ENCODE assay signal across 15 cellular contexts in the genomic region with DNA sequence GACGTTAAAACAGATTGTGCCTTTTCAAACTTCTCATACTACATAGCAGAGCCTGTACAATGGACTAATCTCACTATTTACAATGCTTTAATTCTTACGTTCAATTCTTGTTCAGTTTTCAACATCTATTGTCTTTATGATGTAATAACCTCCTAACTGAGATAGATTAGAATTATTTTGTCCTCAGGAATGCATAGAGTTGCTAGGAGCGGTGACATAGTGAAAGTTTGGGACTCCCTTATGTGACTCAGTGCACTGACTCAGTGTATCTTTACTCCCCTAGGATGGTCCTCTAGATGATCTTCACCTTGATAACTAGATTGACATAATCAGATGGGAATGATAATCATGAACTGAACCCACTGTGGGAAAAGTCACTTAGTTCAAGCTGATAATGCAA.
A peak's percentile ranks its signal among the peaks of the same experiment; 100 is the strongest.
DNase-seq lines count a peak whose midpoint lies in the region; ATAC-seq and TF ChIP-seq lines count a peak whose summit lies in the region.
"Had no signal": no experiment of that assay in that cellular context is flagged by ENCODE, and none has a peak within 500 bp of the region (broad histone marks: within the 10 kb centered on the region; RNA-seq: fewer than 3 reads in every experiment).

No MANE protein-coding gene starts in this region.

- H3K4me3 ChIP-seq in ACC112 (ENCODE audit: low read depth, low read length) (no peak overlapping the region), GM23248 (no peak overlapping the region), adipocyte (ENCODE audit: low read length) (no peak overlapping the region), fibroblast of the aortic adventitia (ENCODE audit: low read depth, low read length) (no peak overlapping the region)
- no peak overlapping the region for H3K4me3 ChIP-seq in CD8-positive, alpha-beta T cell (ENCODE audit: low read depth, low read length)
- H3K4me3 ChIP-seq: SJSA1 had no signal

- H3K9me2 ChIP-seq in GM23248 (ENCODE audit: insufficient read depth), result no peaks in the 10 kb centered on the region

- no peak for ATAC-seq in CD8-positive, alpha-beta T cell
- ATAC-seq in GM21737 (IDR thresholded peaks at IDR 0.05; ENCODE audit: unreplicated experiment), result no peak

- H3K9me3 ChIP-seq in GM23248 (ENCODE audit: low read depth) (no peaks in the 10 kb centered on the region), adipocyte (ENCODE audit: control insufficient read depth, low read length) (no peaks in the 10 kb centered on the region)
- no peaks in the 10 kb centered on the region for H3K9me3 ChIP-seq in CD8-positive, alpha-beta T cell (ENCODE audit: low read length)
- H3K9me3 ChIP-seq: SJSA1 had no signal

- H3K27ac ChIP-seq in ACC112 (ENCODE audit: low read depth, low read length), result peak overlapping the region; percentile 66
- H3K27ac ChIP-seq in GM23248, result no peak overlapping the region
- H3K27ac ChIP-seq in CD8-positive, alpha-beta T cell (ENCODE audit: low read depth, low read length), result no peak overlapping the region
- H3K27ac ChIP-seq: C4-2B, SJSA1 had no signal

- H3K27me3 ChIP-seq in ACC112 (ENCODE audit: insufficient read depth, low read length) (no peaks in the 10 kb centered on the region), GM23248 (replicated peaks; ENCODE audit: insufficient read depth) (no peaks in the 10 kb centered on the region), adipocyte (replicated peaks; ENCODE audit: control insufficient read depth, insufficient read depth, low read length) (no peaks in the 10 kb centered on the region)
- no peaks in the 10 kb centered on the region for H3K27me3 ChIP-seq in CD8-positive, alpha-beta T cell (ENCODE audit: insufficient read depth, low read length)
- H3K27me3 ChIP-seq: SJSA1 had no signal

- H4K20me1 ChIP-seq in GM23248 (ENCODE audit: insufficient read depth), result no peaks in the 10 kb centered on the region

- no peaks in the 10 kb centered on the region for H3K27me3 Mint-ChIP-seq in CD8-positive, alpha-beta T cell (ENCODE audit: low read depth)

- H3K27ac Mint-ChIP-seq in CD8-positive, alpha-beta T cell, result no peak overlapping the region
- H3K27ac Mint-ChIP-seq: H9 had no signal

- CTCF ChIA-PET in CD8-positive, alpha-beta T cell (lab: Charles Lee), result no interaction called here

- H3K9me3 Mint-ChIP-seq in CD8-positive, alpha-beta T cell, result peaks cover 3% of the 10 kb centered on the region
- H3K9me3 Mint-ChIP-seq: H9 had no signal

- no peak for TF ChIP-seq CTCF in fibroblast of the aortic adventitia (IDR thresholded peaks at IDR 0.05; ENCODE audit: insufficient read depth, low read length)
- no peak for TF ChIP-seq CTCF in CD8-positive, alpha-beta T cell (IDR thresholded peaks at IDR 0.05)

- intact Hi-C loops in CD8-positive, alpha-beta T cell (cut with DNase I, micrococcal nuclease), result loop anchor here in 1 of 2 experiments (10.0 kb wide), 1 partner anchor 376 kb away; a partner anchor contains a TSS

- H3F3A ChIP-seq in GM23248 (ENCODE audit: insufficient read depth), result peaks cover 15% of the 10 kb centered on the region

- WGBS in GM23248 (ENCODE audit: low coverage in 1 of 2, low lambda C conversion rate in 2 of 2, missing lambda C conversion rate in 2 of 2), 2 experiments, result 57 to 59% methylated on average over 3 of the region's 3 CpGs

- POLR2A ChIA-PET in CD8-positive, alpha-beta T cell (lab: Charles Lee), result no interaction called here

- H2AFZ ChIP-seq in ACC112 (ENCODE audit: low read length, unreplicated experiment) (no peak overlapping the region), GM23248 (no peak overlapping the region)

- no peaks in the 10 kb centered on the region for H3K4me1 Mint-ChIP-seq in CD8-positive, alpha-beta T cell (ENCODE audit: low read depth)
- H3K4me1 Mint-ChIP-seq: H9 had no signal

- peak; percentile 55 for DNase-seq in GM23248
- DNase-seq in adipocyte (ENCODE audit: low read depth), result peak; percentile 7
- DNase-seq in fibroblast of the aortic adventitia (ENCODE audit: low read depth), result peak; percentile 15
- DNase-seq in CD8-positive, alpha-beta T cell, result no peak
- DNase-seq in HCEC 1CT, result no peak
- no peak for DNase-seq in activated CD4-positive, alpha-beta T cell treated with anti-CD3 and anti-CD28 coated beads, Interleukin-2, amount 50 U/mL, for 1 hour
- DNase-seq: H9, NCI-H1417, NCI-H187 treated with DMSO at 0.1 percent for 48 hours, NCI-H446, NCI-H69 had no signal

- H3K36me3 Mint-ChIP-seq in CD8-positive, alpha-beta T cell, result no peaks in the 10 kb centered on the region

- no peak overlapping the region for H3K4me3 Mint-ChIP-seq in CD8-positive, alpha-beta T cell
- H3K4me3 Mint-ChIP-seq: H9 had no signal

- in situ Hi-C loops in GM23248 (cut with MboI), result no loop called here

- H3K79me2 ChIP-seq in ACC112 (ENCODE audit: control insufficient read depth, insufficient read depth, low read length, unreplicated experiment) (no peaks in the 10 kb centered on the region), GM23248 (ENCODE audit: insufficient read depth) (no peaks in the 10 kb centered on the region)

- H3K36me3 ChIP-seq in ACC112 (ENCODE audit: insufficient read depth, low read length) (no peaks in the 10 kb centered on the region), GM23248 (ENCODE audit: low read depth) (no peaks in the 10 kb centered on the region), adipocyte (ENCODE audit: control insufficient read depth, insufficient read depth, low read length, severe bottlenecking) (no peaks in the 10 kb centered on the region)
- no peaks in the 10 kb centered on the region for H3K36me3 ChIP-seq in CD8-positive, alpha-beta T cell (ENCODE audit: insufficient read depth, low read length)
- H3K36me3 ChIP-seq: SJSA1 had no signal

- H3K9ac ChIP-seq in GM23248, result no peak overlapping the region
- H3K9ac ChIP-seq in adipocyte (ENCODE audit: low read length), result no peak overlapping the region

- H3K4me2 ChIP-seq in GM23248 (ENCODE audit: unreplicated experiment), result no peak overlapping the region

- H3K4me1 ChIP-seq in ACC112 (ENCODE audit: control insufficient read depth, insufficient read depth, low read length, unreplicated experiment) (peaks cover 33% of the 10 kb centered on the region), GM23248 (ENCODE audit: insufficient read depth) (peaks cover 19% of the 10 kb centered on the region), adipocyte (ENCODE audit: control insufficient read depth, insufficient read depth, low read length) (no peaks in the 10 kb centered on the region)
- no peaks in the 10 kb centered on the region for H3K4me1 ChIP-seq in CD8-positive, alpha-beta T cell (ENCODE audit: insufficient read depth, low read length)
- H3K4me1 ChIP-seq: SJSA1 had no signal

Comparison
In these comparisons a context has a peak if more than half of its experiments do, and no peak if none do; other contexts are left out.
1. DNase-seq: peak in GM23248 (single experiment), adipocyte (single experiment) and fibroblast of the aortic adventitia (single experiment); none in CD8-positive, alpha-beta T cell (0 of 7), HCEC 1CT (single experiment) and activated CD4-positive, alpha-beta T cell treated with anti-CD3 and anti-CD28 coated beads, Interleukin-2, amount 50 U/mL, for 1 hour (single experiment).